ENCODE assay signal across 1 cellular context in genomic region chr9:130858734-130859705, GRCh38.
A peak's percentile ranks its signal among the peaks of the same experiment; 100 is the strongest.
TF ChIP-seq lines count a peak whose summit lies in the region.

No MANE protein-coding gene starts in this region.

TF ChIP-seq in HepG2, 621 proteins besides CTCF, POLR2A, EP300 and RAD21 (continued from another document):
- TF ChIP-seq MAFK (conservative IDR thresholded peaks at IDR 0.05 in 1 of 2, IDR thresholded peaks at IDR 0.05 in 1 of 2; ENCODE audit: low read length in 2 of 2) (peak; percentile 33 to 41; a peak in 3 of 4 replicates), ZNF670 (CRISPR knock-in tag; IDR thresholded peaks at IDR 0.05; ENCODE audit: borderline replicate concordance) (no peak), MAFF (IDR thresholded peaks at IDR 0.05; ENCODE audit: low read depth, low read length) (peak; percentile 54; the same call in 1 of the 2 replicates)
TF ChIP-seq in HepG2: peak in this region for 2.
